15 cellular contexts compared by ENCODE assay signal in the genomic region with DNA sequence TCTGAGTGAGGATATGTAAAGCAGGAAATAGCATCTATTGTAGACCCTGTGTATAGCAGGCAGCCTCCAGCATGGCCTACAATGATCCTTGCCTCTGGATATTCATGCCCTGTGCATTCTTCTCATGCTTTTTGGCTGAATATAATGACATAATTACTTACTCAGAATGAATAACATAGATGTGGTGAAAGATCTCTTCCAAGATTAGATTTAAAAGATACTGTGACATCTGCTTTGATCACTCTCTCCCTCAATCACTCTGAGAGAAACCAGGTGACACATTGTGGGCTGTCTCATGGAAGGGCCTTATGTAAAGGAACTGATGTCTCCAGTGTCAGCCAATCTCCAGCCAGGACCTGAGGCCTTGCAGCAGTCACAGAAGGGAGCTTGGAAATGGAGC.
DNase-seq lines count a peak whose midpoint lies in the region; ATAC-seq and TF ChIP-seq lines count a peak whose summit lies in the region.
"Had no signal": no experiment of that assay in that cellular context is flagged by ENCODE, and none has a peak within 500 bp of the region (broad histone marks: within the 10 kb centered on the region; RNA-seq: fewer than 3 reads in every experiment).

No MANE protein-coding gene starts in this region.

- DNase-seq in HK-2 (ENCODE audit: unreplicated experiment) (peak; percentile 35), SW480 (ENCODE audit: low spot score) (peak; percentile 89), glomerular visceral epithelial cell (ENCODE audit: extremely low spot score) (peak; percentile 67), suprapubic skin (ENCODE audit: low spot score in 2 of 2) (no peak), left colon (no peak), uterus (no peak)
- DNase-seq: ACHN; aorta; effector memory CD4-positive, alpha-beta T cell; hypothalamus; NCI-H1417 had no signal

- H3K9me3 ChIP-seq in suprapubic skin: no peaks in the 10 kb centered on the region
- no peaks in the 10 kb centered on the region for H3K9me3 ChIP-seq in uterus
- H3K9me3 ChIP-seq: SJSA1, vagina had no signal

- intact Hi-C loops in left colon (cut with DNase I, micrococcal nuclease) (no loop called here), uterus (cut with DNase I; ENCODE audit: low total_unique reads) (no loop called here)

- H3K27ac ChIP-seq in ACC112 (ENCODE audit: low read depth, low read length): peak overlapping the region; percentile 82
- no peak overlapping the region for H3K27ac ChIP-seq in suprapubic skin
- H3K27ac ChIP-seq in uterus: no peak overlapping the region
- H3K27ac ChIP-seq: vagina had no signal

- H3K79me2 ChIP-seq in ACC112 (ENCODE audit: control insufficient read depth, insufficient read depth, low read length, unreplicated experiment): no peaks in the 10 kb centered on the region

- H3K27me3 ChIP-seq in ACC112 (ENCODE audit: insufficient read depth, low read length) (no peaks in the 10 kb centered on the region), suprapubic skin (no peaks in the 10 kb centered on the region), uterus (no peaks in the 10 kb centered on the region)
- H3K27me3 ChIP-seq: SJSA1, vagina had no signal

- H3K4me3 ChIP-seq in ACC112 (ENCODE audit: low read depth, low read length) (no peak overlapping the region), suprapubic skin (no peak overlapping the region), uterus (no peak overlapping the region)
- H3K4me3 ChIP-seq: SJSA1, vagina had no signal

- H3K4me1 ChIP-seq in ACC112 (ENCODE audit: control insufficient read depth, insufficient read depth, low read length, unreplicated experiment) (peaks cover 23% of the 10 kb centered on the region), suprapubic skin (no peaks in the 10 kb centered on the region), uterus (no peaks in the 10 kb centered on the region)
- H3K4me1 ChIP-seq: vagina had no signal

- no peak overlapping the region for H2AFZ ChIP-seq in ACC112 (ENCODE audit: low read length, unreplicated experiment)

- no peak for TF ChIP-seq EP300 in suprapubic skin (IDR thresholded peaks at IDR 0.05)

- no peak for ATAC-seq in HG02798 (IDR thresholded peaks at IDR 0.05; ENCODE audit: poor library complexity, unreplicated experiment)
- ATAC-seq in left colon: no peak

- TF ChIP-seq CTCF in suprapubic skin (IDR thresholded peaks at IDR 0.05) (no peak), uterus (IDR thresholded peaks at IDR 0.05) (no peak)

- TF ChIP-seq POLR2A in suprapubic skin (IDR thresholded peaks at IDR 0.05): no peak
- TF ChIP-seq POLR2A in uterus (IDR thresholded peaks at IDR 0.05): no peak

- H3K36me3 ChIP-seq in ACC112 (ENCODE audit: insufficient read depth, low read length) (no peaks in the 10 kb centered on the region), suprapubic skin (no peaks in the 10 kb centered on the region), uterus (no peaks in the 10 kb centered on the region)
- H3K36me3 ChIP-seq: SJSA1, vagina had no signal

Comparison
In these comparisons a context has a peak if more than half of its experiments do, and no peak if none do; other contexts are left out.
1. DNase-seq: peak in HK-2 (single experiment), SW480 (single experiment) and glomerular visceral epithelial cell (single experiment); none in suprapubic skin (0 of 2), left colon (0 of 2) and uterus (0 of 2).